ENCODE assay signal across 12 cellular contexts in the genomic region with DNA sequence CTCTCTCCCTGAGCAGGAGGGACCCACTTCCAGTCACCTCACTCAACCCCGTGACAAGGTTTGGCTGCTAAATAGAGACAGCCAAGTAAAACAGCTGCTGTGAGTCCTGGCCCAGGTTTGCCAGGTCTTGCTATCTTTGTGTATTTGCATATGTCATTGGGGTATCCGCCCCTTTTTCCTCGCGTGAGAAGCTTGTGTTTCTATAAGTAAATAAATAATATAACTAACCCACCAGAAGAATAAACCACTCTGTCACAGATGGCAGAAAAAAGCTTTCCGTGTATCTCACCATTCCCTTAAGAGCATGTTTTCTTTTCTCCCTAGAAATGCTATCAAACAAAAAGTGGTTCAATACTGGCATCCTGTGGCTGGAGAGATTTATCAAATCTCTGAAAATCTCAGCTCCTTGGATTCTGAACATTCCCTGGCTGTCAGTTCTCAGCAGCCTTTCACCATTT.
DNase-seq lines count a peak whose midpoint lies in the region; ATAC-seq, FAIRE-seq and TF ChIP-seq lines count a peak whose summit lies in the region.
"Had no signal": no experiment of that assay in that cellular context is flagged by ENCODE, and none has a peak within 500 bp of the region (broad histone marks: within the 10 kb centered on the region; RNA-seq: fewer than 3 reads in every experiment).

No MANE protein-coding gene starts in this region.

- DNase-seq in IMR-90 = peak; percentile 61
- peak; percentile 14 for DNase-seq in NCI-H2227 treated with DMSO at 0.1 percent for 48 hours (lab: John Stamatoyannopoulos, UW)
- peak; percentile 49 to 63 for DNase-seq in fibroblast of lung (ENCODE audit: low read depth in 2 of 2)
- peak in 5 of 6 donors; percentile 27 to 70 (median 55) for DNase-seq in pancreas
- DNase-seq in NCI-H82 (lab: John Stamatoyannopoulos, UW) = no peak
- no peak for DNase-seq in AG20443 (ENCODE audit: low spot score)
- no peak for DNase-seq in activated naive CD8-positive, alpha-beta T cell treated with anti-CD3 and anti-CD28 coated beads for 36 hours

- no peaks in the 10 kb centered on the region for H3K4me1 Mint-ChIP-seq in activated naive CD8-positive, alpha-beta T cell treated with anti-CD3 and anti-CD28 coated beads for 36 hours
- H3K4me1 Mint-ChIP-seq: stimulated activated memory B cell treated with anti-CD40 and anti-IgM and Interleukin-4, amounts not matched to agents 10 μg/mL and 1 μg/mL and 100 μg/mL, for 72 hours had no signal

- H3K27me3 ChIP-seq in IMR-90 (ENCODE audit: control insufficient read depth, insufficient read depth, low read length) (no peaks in the 10 kb centered on the region), fibroblast of lung (ENCODE audit: control insufficient read depth, insufficient read depth, low read length) (no peaks in the 10 kb centered on the region), pancreas (no peaks in the 10 kb centered on the region)

- 0 out of 2 replicates have a peak overlapping the region, but pooled peaks have one; percentile 8 for H4K91ac ChIP-seq in IMR-90 (ENCODE audit: insufficient read depth, low read depth, low read length)

- dilution Hi-C loops in IMR-90 (cut with HindIII; ENCODE audit: low sequenced_read_pairs, unreplicated experiment) = no loop called here

- no peak overlapping the region for H3K56ac ChIP-seq in IMR-90 (ENCODE audit: extremely low read depth, insufficient read depth, low read length)

- H3K27ac ChIP-seq in IMR-90 (ENCODE audit: insufficient read depth, low read length) (peak overlapping the region; percentile 2; the same call in 1 of the 2 replicates), fibroblast of lung (ENCODE audit: insufficient read depth, low read length) (no peak overlapping the region), pancreas (no peak overlapping the region)

- peak; percentile 13 for FAIRE-seq in pancreas (lab: Jason Lieb, UNC)
- FAIRE-seq: H54 had no signal

- H2AFZ ChIP-seq in IMR-90 (replicated peaks; ENCODE audit: low read length, poor library complexity) = no peak overlapping the region
- no peak overlapping the region for H2AFZ ChIP-seq in fibroblast of lung (ENCODE audit: low read length)

- H2BK5ac ChIP-seq in IMR-90 (ENCODE audit: low read depth, low read length, poor library complexity, severe bottlenecking) = peak overlapping the region; percentile 38

- BruUV-seq in IMR-90 (replicated peaks; lab: Mats Ljungman, UMichigan) = no TSS peak

- no peak overlapping the region for H2AK9ac ChIP-seq in IMR-90 (replicated peaks; ENCODE audit: low read depth, low read length, poor library complexity)

- H3K4me3 ChIP-seq in IMR-90 (ENCODE audit: insufficient read depth, low read depth, low read length) = no peak overlapping the region
- H3K4me3 ChIP-seq in fibroblast of lung (replicated peaks in 1 of 4; ENCODE audit: control extremely low read depth in 1 of 4, insufficient read depth in 1 of 4, low read depth in 3 of 4, low read length in 4 of 4) = no peak overlapping the region
- no peak overlapping the region for H3K4me3 ChIP-seq in pancreas
- H3K4me3 ChIP-seq: smooth muscle cell had no signal

- H2BK15ac ChIP-seq in IMR-90 (ENCODE audit: low read depth, low read length) = no peak overlapping the region

- no peak overlapping the region for H3K4ac ChIP-seq in IMR-90 (ENCODE audit: low read depth, low read length)

- CTCF ChIA-PET in IMR-90 (lab: Yijun Ruan, JAX) = interaction anchor here (0.6 to 1.7 kb wide), 10 partner anchors 13 to 1302 kb away, joined by 3 to 7 read pairs (median 3); no protein-coding TSS in a partner anchor

- no peak overlapping the region for H4K5ac ChIP-seq in IMR-90 (ENCODE audit: low read depth, low read length)

- H3K27ac Mint-ChIP-seq in activated naive CD8-positive, alpha-beta T cell treated with anti-CD3 and anti-CD28 coated beads for 36 hours = no peak overlapping the region
- H3K27ac Mint-ChIP-seq: dendritic cell treated with granulocyte-macrophage colony-stimulating factor and Interleukin-4, amounts not matched to agents 40 ng/mL and 50 ng/mL, for 4 days; stimulated activated memory B cell treated with anti-CD40 and anti-IgM and Interleukin-4, amounts not matched to agents 10 μg/mL and 1 μg/mL and 100 μg/mL, for 72 hours had no signal

- H4K20me1 ChIP-seq in IMR-90 (ENCODE audit: insufficient read depth, low read length) (no peaks in the 10 kb centered on the region), fibroblast of lung (ENCODE audit: control insufficient read depth, extremely low read depth, insufficient read depth, low read length) (no peaks in the 10 kb centered on the region)

- TF ChIP-seq RAD21 in IMR-90 (IDR thresholded peaks at IDR 0.05; ENCODE audit: low read length) = peak; percentile 36

- no peaks in the 10 kb centered on the region for H3K79me2 ChIP-seq in fibroblast of lung (ENCODE audit: control insufficient read depth, insufficient read depth, low read length)

- H3K9me3 Mint-ChIP-seq in activated naive CD8-positive, alpha-beta T cell treated with anti-CD3 and anti-CD28 coated beads for 36 hours = no peaks in the 10 kb centered on the region
- H3K9me3 Mint-ChIP-seq: dendritic cell treated with granulocyte-macrophage colony-stimulating factor and Interleukin-4, amounts not matched to agents 40 ng/mL and 50 ng/mL, for 4 days had no signal

- H4K8ac ChIP-seq in IMR-90 (ENCODE audit: low read depth in 2 of 2, low read length in 2 of 2) = no peak overlapping the region

- H3K4me2 ChIP-seq in IMR-90 (ENCODE audit: low read depth, low read length) = no peak overlapping the region; the same call in 1 of the 2 replicates
- peak overlapping the region; percentile 16 for H3K4me2 ChIP-seq in fibroblast of lung (ENCODE audit: extremely low read depth, insufficient read depth, low read length)
- H3K4me2 ChIP-seq: smooth muscle cell had no signal

- H3K14ac ChIP-seq in IMR-90 (replicated peaks; ENCODE audit: low read depth, low read length) = no peak overlapping the region

- H2AK5ac ChIP-seq in IMR-90 (ENCODE audit: low read depth, low read length) = peak overlapping the region; percentile 27; the same call in 1 of the 2 replicates

- ATAC-seq in IMR-90 (ENCODE audit: low read depth) (peak; percentile 67), pancreas (peak; percentile 95 to 98 (median 97)), GM19463 (IDR thresholded peaks at IDR 0.05; ENCODE audit: unreplicated experiment) (no peak)
- ATAC-seq: stimulated activated memory B cell treated with anti-CD40 and anti-IgM and Interleukin-4, amounts not matched to agents 10 μg/mL and 1 μg/mL and 100 μg/mL, for 72 hours had no signal

- POLR2A ChIA-PET in IMR-90 (lab: Charles Lee; ENCODE audit: unreplicated experiment) = interaction anchor here (0.5 to 0.7 kb wide), 4 partner anchors 124 to 1009 kb away, joined by 3 to 4 read pairs (median 3); no protein-coding TSS in a partner anchor

- in situ Hi-C loops in IMR-90 (cut with MboI; ENCODE audit: low sequenced_read_pairs) = loop anchor here (10.0 to 25.0 kb wide), 3 partner anchors 141 to 638 kb away; a partner anchor contains a TSS

- no peak overlapping the region for H3K4me3 Mint-ChIP-seq in activated naive CD8-positive, alpha-beta T cell treated with anti-CD3 and anti-CD28 coated beads for 36 hours
- H3K4me3 Mint-ChIP-seq: dendritic cell treated with granulocyte-macrophage colony-stimulating factor and Interleukin-4, amounts not matched to agents 40 ng/mL and 50 ng/mL, for 4 days; stimulated activated memory B cell treated with anti-CD40 and anti-IgM and Interleukin-4, amounts not matched to agents 10 μg/mL and 1 μg/mL and 100 μg/mL, for 72 hours had no signal

- TF ChIP-seq CTCF in IMR-90 (conservative IDR thresholded peaks at IDR 0.05; ENCODE audit: low read depth, low read length) (peak; percentile 40), fibroblast of lung (conservative IDR thresholded peaks at IDR 0.05 in 1 of 2, IDR thresholded peaks at IDR 0.05 in 1 of 2; ENCODE audit: low read depth in 1 of 2, low read length in 2 of 2) (no peak), pancreas (IDR thresholded peaks at IDR 0.05) (no peak)

- peaks cover 0 to 10% of the 10 kb centered on the region in 2 experiments; a peak in 1 of 4 replicates for H3K79me1 ChIP-seq in IMR-90 (ENCODE audit: low read depth in 1 of 2, low read length in 2 of 2)

- H2BK120ac ChIP-seq in IMR-90 (ENCODE audit: low read depth, low read length) = no peak overlapping the region; the same call in 1 of the 2 replicates

- H3K23ac ChIP-seq in IMR-90 (ENCODE audit: low read depth, low read length) = no peak overlapping the region

- no peak overlapping the region for H2BK20ac ChIP-seq in IMR-90 (ENCODE audit: low read depth, low read length)

- H3K9ac ChIP-seq in IMR-90 (ENCODE audit: low read depth, low read length) (no peak overlapping the region; the same call in 1 of the 2 replicates), fibroblast of lung (ENCODE audit: insufficient read depth, low read length) (no peak overlapping the region)

- no peaks in the 10 kb centered on the region for H3K9me3 ChIP-seq in IMR-90 (ENCODE audit: control insufficient read depth, insufficient read depth, low read length)
- no peaks in the 10 kb centered on the region for H3K9me3 ChIP-seq in fibroblast of lung (ENCODE audit: control insufficient read depth, insufficient read depth, low read depth, low read length)
- no peaks in the 10 kb centered on the region for H3K9me3 ChIP-seq in pancreas

- H3K36me3 ChIP-seq in IMR-90 (ENCODE audit: control insufficient read depth, insufficient read depth, low read length) = peaks cover 18% of the 10 kb centered on the region
- H3K36me3 ChIP-seq in fibroblast of lung (ENCODE audit: control insufficient read depth, insufficient read depth, low read length) = no peaks in the 10 kb centered on the region
- H3K36me3 ChIP-seq in pancreas = no peaks in the 10 kb centered on the region

- TF ChIP-seq POLR2A in IMR-90 (IDR thresholded peaks at IDR 0.05; ENCODE audit: low read depth, low read length) = no peak

- peaks cover 5% of the 10 kb centered on the region for H3K36me3 Mint-ChIP-seq in activated naive CD8-positive, alpha-beta T cell treated with anti-CD3 and anti-CD28 coated beads for 36 hours
- H3K36me3 Mint-ChIP-seq: stimulated activated memory B cell treated with anti-CD40 and anti-IgM and Interleukin-4, amounts not matched to agents 10 μg/mL and 1 μg/mL and 100 μg/mL, for 72 hours had no signal

- intact Hi-C loops in IMR-90 (cut with micrococcal nuclease) (loop anchor here (5.0 to 10.0 kb wide), 2 partner anchors 643 to 1051 kb away; a partner anchor contains a TSS), pancreas (cut with DNase I) (no loop called here)

- no CpG with 5 or more reads among the region's 5 CpGs for WGBS in IMR-90 (ENCODE audit: extremely low coverage in 2 of 2, insufficient read length in 1 of 2), 2 experiments
- WGBS in pancreas, 2 donors = 5 to 10% methylated on average over 5 of the region's 5 CpGs

- no peak overlapping the region for H3K18ac ChIP-seq in IMR-90 (ENCODE audit: low read depth, low read length)

- H3K27me3 Mint-ChIP-seq in activated naive CD8-positive, alpha-beta T cell treated with anti-CD3 and anti-CD28 coated beads for 36 hours = no peaks in the 10 kb centered on the region
- H3K27me3 Mint-ChIP-seq: dendritic cell treated with granulocyte-macrophage colony-stimulating factor and Interleukin-4, amounts not matched to agents 40 ng/mL and 50 ng/mL, for 4 days; stimulated activated memory B cell treated with anti-CD40 and anti-IgM and Interleukin-4, amounts not matched to agents 10 μg/mL and 1 μg/mL and 100 μg/mL, for 72 hours had no signal

- H3K9me1 ChIP-seq in IMR-90 (ENCODE audit: insufficient read depth, low read length) = peaks cover 3% of the 10 kb centered on the region; the same call in 1 of the 2 replicates

- H3K4me1 ChIP-seq in IMR-90 (ENCODE audit: control insufficient read depth, insufficient read depth, low read length) (peaks cover 3% of the 10 kb centered on the region), fibroblast of lung (ENCODE audit: control insufficient read depth, extremely low read depth, insufficient read depth, low read length) (no peaks in the 10 kb centered on the region), pancreas (peaks cover 4 to 8% (median 5%) of the 10 kb centered on the region in 3 donors)

Comparison
In these comparisons a context has a peak if more than half of its experiments do, and no peak if none do; other contexts are left out.
1. DNase-seq: peak in IMR-90 (single experiment), NCI-H2227 treated with DMSO at 0.1 percent for 48 hours (single experiment), fibroblast of lung (2 of 2) and pancreas (5 of 6); none in NCI-H82 (single experiment), AG20443 (single experiment) and activated naive CD8-positive, alpha-beta T cell treated with anti-CD3 and anti-CD28 coated beads for 36 hours (single experiment).